In genomic region chr15:69609176-69609575, GRCh38 we compare ENCODE assay signal across 15 cellular contexts.
A peak's percentile ranks its signal among the peaks of the same experiment; 100 is the strongest.
DNase-seq lines count a peak whose midpoint lies in the region; ATAC-seq and TF ChIP-seq lines count a peak whose summit lies in the region.
"Had no signal": no experiment of that assay in that cellular context is flagged by ENCODE, and none has a peak within 500 bp of the region (broad histone marks: within the 10 kb centered on the region; RNA-seq: fewer than 3 reads in every experiment).

No MANE protein-coding gene starts in this region.

- no peaks in the 10 kb centered on the region for H3K27me3 ChIP-seq in right atrium auricular region
- no peaks in the 10 kb centered on the region for H3K27me3 ChIP-seq in RWPE2 (ENCODE audit: insufficient read depth, poor library complexity, severe bottlenecking)
- H3K27me3 ChIP-seq: suprapubic skin had no signal

- DNase-seq in right atrium auricular region (ENCODE audit: low spot score) = peak; percentile 28
- DNase-seq in cardiac septum (ENCODE audit: low spot score) = no peak
- peak; percentile 19 for DNase-seq in RWPE2 (ENCODE audit: low spot score)
- DNase-seq in foreskin melanocyte = peak; percentile 46
- DNase-seq in D341Med (ENCODE audit: low spot score) = no peak
- DNase-seq: activated B cell treated with CpG ODN at 0.5 μM for 24 hours; activated naive CD4-positive, alpha-beta T cell; Karpas-422; NCI-H345; SHP77 treated with DMSO at 0.1 percent for 48 hours had no signal

- H3K27ac ChIP-seq in right atrium auricular region (no peak overlapping the region), RWPE2 (ENCODE audit: poor library complexity, severe bottlenecking) (no peak overlapping the region)
- H3K27ac ChIP-seq: suprapubic skin had no signal

- H3K4me3 ChIP-seq in right atrium auricular region (no peak overlapping the region), RWPE2 (ENCODE audit: severe bottlenecking) (no peak overlapping the region)
- H3K4me3 ChIP-seq: GM23338, suprapubic skin had no signal

- H3K36me3 ChIP-seq in right atrium auricular region = no peaks in the 10 kb centered on the region
- no peaks in the 10 kb centered on the region for H3K36me3 ChIP-seq in RWPE2 (ENCODE audit: low read depth)
- H3K36me3 ChIP-seq: suprapubic skin had no signal

- intact Hi-C loops in cardiac septum (cut with DNase I) = no loop called here

- TF ChIP-seq CTCF in right atrium auricular region (IDR thresholded peaks at IDR 0.05) (no peak), RWPE2 (IDR thresholded peaks at IDR 0.05; ENCODE audit: poor library complexity, severe bottlenecking) (no peak)

- H3K9me3 ChIP-seq in right atrium auricular region (no peaks in the 10 kb centered on the region), RWPE2 (ENCODE audit: severe bottlenecking) (peaks cover 2% of the 10 kb centered on the region)
- H3K9me3 ChIP-seq: suprapubic skin had no signal

- ATAC-seq in RWPE2 (ENCODE audit: low read depth) = peak; percentile 64; the same call in 2 of the 3 replicates
- no peak for ATAC-seq in HG02884 (IDR thresholded peaks at IDR 0.05; ENCODE audit: unreplicated experiment)
- ATAC-seq in HG03442 (IDR thresholded peaks at IDR 0.05; ENCODE audit: unreplicated experiment) = no peak
- no peak for ATAC-seq in HG02970 (IDR thresholded peaks at IDR 0.05; ENCODE audit: low FRiP score, unreplicated experiment)
- ATAC-seq: GM23338 had no signal

- H3K4me1 ChIP-seq in right atrium auricular region (no peaks in the 10 kb centered on the region), RWPE2 (ENCODE audit: insufficient read depth, poor library complexity, severe bottlenecking) (no peaks in the 10 kb centered on the region)
- H3K4me1 ChIP-seq: suprapubic skin had no signal

Comparison
In these comparisons a context has a peak if more than half of its experiments do, and no peak if none do; other contexts are left out.
1. DNase-seq: peak in right atrium auricular region (single experiment), RWPE2 (single experiment) and foreskin melanocyte (single experiment); none in cardiac septum (single experiment) and D341Med (single experiment).